ENCODE assay signal across 13 cellular contexts in genomic region chr10:43259981-43260761, GRCh38. TPM values are rescaled to one million over a fixed set of nuclear protein-coding genes. Genes with fewer than 3 reads are reported as not detected.
DNase-seq lines count a peak whose midpoint lies in the region; ATAC-seq and TF ChIP-seq lines count a peak whose summit lies in the region.
"Had no signal": no experiment of that assay in that cellular context is flagged by ENCODE, and none has a peak within 500 bp of the region (broad histone marks: within the 10 kb centered on the region; RNA-seq: fewer than 3 reads in every experiment).

No MANE protein-coding gene starts in this region.

- H3K27ac ChIP-seq in gastroesophageal sphincter: no peak overlapping the region
- H3K27ac ChIP-seq: 22Rv1, brain microvascular endothelial cell had no signal

- TF ChIP-seq EP300 in gastroesophageal sphincter (IDR thresholded peaks at IDR 0.05): no peak

- no peak for ATAC-seq in omental fat pad (ENCODE audit: low FRiP score)
- no peak for ATAC-seq in gastroesophageal sphincter

- TF ChIP-seq CTCF in epithelial cell of esophagus (IDR thresholded peaks at IDR 0.05; ENCODE audit: insufficient read depth, low read depth, low read length, missing control alignments) (no peak), omental fat pad (IDR thresholded peaks at IDR 0.05) (no peak), gastroesophageal sphincter (IDR thresholded peaks at IDR 0.05) (no peak)

- DNase-seq in DMS 273 (lab: John Stamatoyannopoulos, UW; ENCODE audit: unreplicated experiment) (peak; percentile 68), DMS 273 treated with DMSO at 0.1 percent for 48 hours (lab: John Stamatoyannopoulos, UW) (no peak), NCI-H345 (lab: John Stamatoyannopoulos, UW) (peak; percentile 65), epithelial cell of esophagus (ENCODE audit: low read depth) (peak; percentile 9), omental fat pad (ENCODE audit: low spot score) (peak; percentile 21), NCI-H748 treated with DMSO at 0.1 percent for 48 hours (lab: John Stamatoyannopoulos, UW) (no peak)
- no peak for DNase-seq in activated CD4-positive, alpha-beta T cell treated with anti-CD3 and anti-CD28 coated beads, Interleukin-2, amount 50 U/mL, for 1 hour
- DNase-seq: activated T-cell treated with anti-CD3 and anti-CD28 coated beads, Interleukin-2, amount 50 U/mL, for 72 hours; brain microvascular endothelial cell; DND-41; NCI-H187 treated with DMSO at 0.1 percent for 48 hours had no signal

- H3K36me3 ChIP-seq in gastroesophageal sphincter: no peaks in the 10 kb centered on the region
- H3K36me3 ChIP-seq: brain microvascular endothelial cell had no signal

- no peak overlapping the region for H3K4me3 ChIP-seq in epithelial cell of esophagus (ENCODE audit: low read length)
- H3K4me3 ChIP-seq in gastroesophageal sphincter: no peak overlapping the region

- 35 to 58% methylated on average over 8 to 9 of the region's 17 CpGs for WGBS in gastroesophageal sphincter (ENCODE audit: low coverage in 1 of 2), 2 donors

- H3K27me3 ChIP-seq in gastroesophageal sphincter: peaks cover 42% of the 10 kb centered on the region

- no peak for TF ChIP-seq POLR2A in gastroesophageal sphincter (IDR thresholded peaks at IDR 0.05)

- no peaks in the 10 kb centered on the region for H3K4me1 ChIP-seq in gastroesophageal sphincter

- H3K9me3 ChIP-seq in gastroesophageal sphincter: no peaks in the 10 kb centered on the region

RNA-seq across cellular contexts. Expression of gene RASGEF1A, which starts 6.7 kb away (rescaled TPM):
- total RNA-seq in omental fat pad: 1 to 10 TPM in 2 of 4 donors, under 1 TPM in 2; 0.28 to 2.8 (median 0.92) TPM
- 1 to 10 TPM in 3 of 4 donors, under 1 TPM in 1; 0.81 to 3.6 (median 1.5) TPM for total RNA-seq in gastroesophageal sphincter

Comparison
In these comparisons a context has a peak if more than half of its experiments do, and no peak if none do; other contexts are left out.
1. DNase-seq: peak in DMS 273 (single experiment), NCI-H345 (single experiment), epithelial cell of esophagus (single experiment) and omental fat pad (single experiment); none in DMS 273 treated with DMSO at 0.1 percent for 48 hours (single experiment), activated CD4-positive, alpha-beta T cell treated with anti-CD3 and anti-CD28 coated beads, Interleukin-2, amount 50 U/mL, for 1 hour (single experiment) and NCI-H748 treated with DMSO at 0.1 percent for 48 hours (single experiment).